11 cellular contexts compared by ENCODE assay signal in the genomic region with DNA sequence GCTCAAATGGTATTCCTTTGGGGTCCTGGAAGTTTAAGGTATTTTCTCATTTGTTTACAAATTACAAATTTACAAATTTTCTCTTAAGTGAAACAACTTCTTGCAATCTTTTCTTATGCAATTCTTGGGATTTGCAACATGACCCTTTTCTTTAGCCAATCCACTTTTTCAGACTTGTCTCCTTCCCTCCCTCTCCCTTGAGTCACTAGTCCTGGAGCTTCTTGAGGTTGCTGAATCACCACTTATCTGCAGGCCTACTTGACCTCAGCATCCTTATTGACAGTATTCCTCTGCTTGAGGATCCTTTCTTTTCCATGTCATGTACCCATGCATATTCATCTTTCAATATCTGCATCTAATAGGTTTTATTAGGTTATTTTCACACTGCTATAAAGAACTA.
A peak's percentile ranks its signal among the peaks of the same experiment; 100 is the strongest.
DNase-seq lines count a peak whose midpoint lies in the region; ATAC-seq and TF ChIP-seq lines count a peak whose summit lies in the region.
"Had no signal": no experiment of that assay in that cellular context is flagged by ENCODE, and none has a peak within 500 bp of the region (broad histone marks: within the 10 kb centered on the region; RNA-seq: fewer than 3 reads in every experiment).

No MANE protein-coding gene starts in this region.

- peaks cover 4% of the 10 kb centered on the region for H3K4me1 ChIP-seq in RWPE2 (ENCODE audit: insufficient read depth, poor library complexity, severe bottlenecking)

- H3K4me3 ChIP-seq in HFF-Myc (replicated peaks; ENCODE audit: low read depth, low read length) (no peak overlapping the region), RWPE2 (ENCODE audit: severe bottlenecking) (no peak overlapping the region)

- H3K9me3 ChIP-seq in RWPE2 (ENCODE audit: severe bottlenecking) = no peaks in the 10 kb centered on the region

- no peak for TF ChIP-seq CTCF in HFF-Myc (IDR thresholded peaks at IDR 0.05; ENCODE audit: low read depth, low read length, missing control alignments)
- TF ChIP-seq CTCF in RWPE2 (IDR thresholded peaks at IDR 0.05; ENCODE audit: poor library complexity, severe bottlenecking) = no peak
- no peak for TF ChIP-seq CTCF in GM10266 (IDR thresholded peaks at IDR 0.05; ENCODE audit: control insufficient read depth, insufficient read depth, low read depth, missing control alignments)

- ATAC-seq in RWPE2 (ENCODE audit: low read depth) = peak; percentile 96

- DNase-seq in HFF-Myc (ENCODE audit: extremely low read depth, low read depth) = peak; percentile 26
- DNase-seq in RWPE2 (ENCODE audit: low spot score) = no peak
- peak; percentile 67 for DNase-seq in fibroblast of the conjunctiva (ENCODE audit: low read depth)
- peak; percentile 80 for DNase-seq in stromal cell of bone marrow (ENCODE audit: low read depth)
- no peak for DNase-seq in GM10266 (ENCODE audit: extremely low spot score)
- no peak for DNase-seq in activated CD4-positive, CD25-positive, alpha-beta regulatory T cell (lab: John Stamatoyannopoulos, UW)
- DNase-seq in nucleus accumbens (lab: John Stamatoyannopoulos, UW) = no peak
- DNase-seq: activated CD4-positive, alpha-beta T cell treated with anti-CD3 and anti-CD28 coated beads, Interleukin-2, amount 50 U/mL, for 4 hours; head of caudate nucleus; NCI-H2029; RPMI8226 had no signal

- H3K36me3 ChIP-seq in RWPE2 (ENCODE audit: low read depth) = no peaks in the 10 kb centered on the region

- no peaks in the 10 kb centered on the region for H3K27me3 ChIP-seq in RWPE2 (ENCODE audit: insufficient read depth, poor library complexity, severe bottlenecking)

- no peak overlapping the region for H3K27ac ChIP-seq in RWPE2 (ENCODE audit: poor library complexity, severe bottlenecking)

Comparison
In these comparisons a context has a peak if more than half of its experiments do, and no peak if none do; other contexts are left out.
1. DNase-seq: peak in HFF-Myc (single experiment), fibroblast of the conjunctiva (single experiment) and stromal cell of bone marrow (single experiment); none in RWPE2 (single experiment), GM10266 (single experiment), activated CD4-positive, CD25-positive, alpha-beta regulatory T cell (0 of 4) and nucleus accumbens (0 of 56).